In genomic region chr12:115571446-115571845, GRCh38 we compare ENCODE assay signal across 25 cellular contexts.
"Had no signal": no experiment of that assay in that cellular context is flagged by ENCODE, and none has a peak within 500 bp of the region (broad histone marks: within the 10 kb centered on the region; RNA-seq: fewer than 3 reads in every experiment).

No MANE protein-coding gene starts in this region.

- H3K27me3 Mint-ChIP-seq: effector memory CD8-positive, alpha-beta T cell had no signal

- H3K4me3 Mint-ChIP-seq: dendritic cell treated with granulocyte-macrophage colony-stimulating factor and Interleukin-4, amounts not matched to agents 40 ng/mL and 50 ng/mL, for 4 days; effector memory CD8-positive, alpha-beta T cell; endodermal cell had no signal

- H3K4me1 ChIP-seq: esophagus muscularis mucosa, esophagus squamous epithelium, foreskin keratinocyte, gastrocnemius medialis, gastroesophageal sphincter, heart left ventricle, heart right ventricle had no signal

- H3K27ac ChIP-seq: colonic mucosa, coronary artery, dorsolateral prefrontal cortex, esophagus muscularis mucosa, esophagus squamous epithelium, foreskin keratinocyte, gastrocnemius medialis, gastroesophageal sphincter, heart left ventricle, heart right ventricle, hepatocyte had no signal

- H3K36me3 ChIP-seq: colonic mucosa, esophagus muscularis mucosa, esophagus squamous epithelium, gastrocnemius medialis, gastroesophageal sphincter, heart left ventricle, heart right ventricle had no signal

- DNase-seq: colonic mucosa; cortex of kidney; dermis blood vessel endothelial cell; dorsolateral prefrontal cortex; effector CD4-positive, alpha-beta T cell; effector CD8-positive, alpha-beta T cell; effector memory CD4-positive, alpha-beta T cell; effector memory CD8-positive, alpha-beta T cell; endodermal cell; erythroblast; esophagus squamous epithelium; foreskin fibroblast; foreskin keratinocyte; foreskin melanocyte; gastrocnemius medialis; glutamatergic neuron; head of caudate nucleus; heart left ventricle; heart right ventricle had no signal

- H3K27ac Mint-ChIP-seq: dendritic cell treated with granulocyte-macrophage colony-stimulating factor and Interleukin-4, amounts not matched to agents 40 ng/mL and 50 ng/mL, for 4 days; effector memory CD8-positive, alpha-beta T cell; endodermal cell had no signal

- ATAC-seq: effector memory CD8-positive, alpha-beta T cell; esophagus mucosa; foreskin keratinocyte; gastrocnemius medialis; gastroesophageal sphincter; heart left ventricle; heart right ventricle had no signal

- H3K9me3 ChIP-seq: colonic mucosa, esophagus muscularis mucosa, esophagus squamous epithelium, gastrocnemius medialis, gastroesophageal sphincter, heart left ventricle, heart right ventricle had no signal

- H3K27me3 ChIP-seq: colonic mucosa, esophagus squamous epithelium, foreskin keratinocyte, gastrocnemius medialis, hepatocyte had no signal

- H3K9me3 Mint-ChIP-seq: dendritic cell treated with granulocyte-macrophage colony-stimulating factor and Interleukin-4, amounts not matched to agents 40 ng/mL and 50 ng/mL, for 4 days had no signal

- H3K4me3 ChIP-seq: colonic mucosa, coronary artery, esophagus muscularis mucosa, esophagus squamous epithelium, gastrocnemius medialis, gastroesophageal sphincter, heart left ventricle, heart right ventricle, hepatocyte had no signal
